Comparison of ENCODE assay signal across 9 cellular contexts in the genomic region with DNA sequence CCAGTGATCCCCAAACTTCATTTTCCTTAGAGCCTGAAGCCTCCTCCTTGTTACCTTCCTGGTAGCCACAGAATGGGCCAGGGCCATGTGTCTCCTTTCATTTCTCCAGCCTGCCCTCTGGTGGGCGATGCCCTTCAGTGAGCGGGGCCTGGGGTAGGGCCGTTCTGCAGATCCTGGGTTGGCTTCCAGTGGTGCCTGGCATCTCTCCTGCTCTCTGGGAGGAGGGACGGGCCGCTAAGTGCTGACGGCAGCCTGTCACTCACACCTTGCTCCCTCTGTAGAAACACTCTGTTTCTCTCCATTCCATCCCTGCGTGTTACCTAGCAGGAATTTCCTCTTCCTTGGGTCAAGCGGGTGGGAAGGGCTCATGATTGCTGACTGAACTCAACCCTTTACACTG.
A peak's percentile ranks its signal among the peaks of the same experiment; 100 is the strongest.
DNase-seq lines count a peak whose midpoint lies in the region; ATAC-seq and TF ChIP-seq lines count a peak whose summit lies in the region.
"Had no signal": no experiment of that assay in that cellular context is flagged by ENCODE, and none has a peak within 500 bp of the region (broad histone marks: within the 10 kb centered on the region; RNA-seq: fewer than 3 reads in every experiment).

No MANE protein-coding gene starts in this region.

- H3K9ac ChIP-seq in GM23248 = peak overlapping the region; percentile 75

- peak; percentile 37 to 68 for ATAC-seq in activated naive CD4-positive, alpha-beta T cell treated with anti-CD3 and anti-CD28 coated beads, Interleukin-2, amount 50 U/mL, for 72 hours
- ATAC-seq in left cardiac atrium (peak; percentile 79 to 89), HG02763 (IDR thresholded peaks at IDR 0.05; ENCODE audit: unreplicated experiment) (no peak), HG03520 (IDR thresholded peaks at IDR 0.05; ENCODE audit: unreplicated experiment) (no peak)

- no peak overlapping the region for H3K27ac Mint-ChIP-seq in activated naive CD4-positive, alpha-beta T cell treated with anti-CD3 and anti-CD28 coated beads, Interleukin-2, amount 50 U/mL, for 72 hours
- H3K27ac Mint-ChIP-seq: T-cell had no signal

- intact Hi-C loops in left cardiac atrium (cut with DNase I) = loop anchor here in 1 of 2 donors (10.0 kb wide), 2 partner anchors 120 to 230 kb away; partner anchors contain the start of gene CACNA1C

- H2AFZ ChIP-seq in GM23248 = peak overlapping the region; percentile 14; the same call in 1 of the 2 replicates

- in situ Hi-C loops in GM23248 (cut with MboI) = loop anchor here (10.0 kb wide), 1 partner anchor 230 kb away; the partner anchor contains the start of gene CACNA1C

- H3K79me2 ChIP-seq in GM23248 (ENCODE audit: insufficient read depth) = peaks cover 44% of the 10 kb centered on the region

- no peaks in the 10 kb centered on the region for H3K9me2 ChIP-seq in GM23248 (ENCODE audit: insufficient read depth)

- TF ChIP-seq CTCF in C4-2B (conservative IDR thresholded peaks at IDR 0.05) = peak; percentile 85

- no peaks in the 10 kb centered on the region for H3K36me3 Mint-ChIP-seq in activated naive CD4-positive, alpha-beta T cell treated with anti-CD3 and anti-CD28 coated beads, Interleukin-2, amount 50 U/mL, for 72 hours
- H3K36me3 Mint-ChIP-seq: T-cell had no signal

- H3K9me3 ChIP-seq in GM23248 (ENCODE audit: low read depth) = no peaks in the 10 kb centered on the region

- peak overlapping the region; percentile 57 for H3K4me3 ChIP-seq in GM23248

- no peaks in the 10 kb centered on the region for H3K36me3 ChIP-seq in GM23248 (ENCODE audit: low read depth)

- peaks cover 68% of the 10 kb centered on the region for H3K4me1 ChIP-seq in GM23248 (ENCODE audit: insufficient read depth)

- WGBS in GM23248 (ENCODE audit: low coverage in 1 of 2, low lambda C conversion rate in 2 of 2, missing lambda C conversion rate in 2 of 2), 2 experiments = 20% methylated on average over 8 of the region's 8 CpGs

- H3K27ac ChIP-seq in C4-2B = no peak overlapping the region
- H3K27ac ChIP-seq in GM23248 = peak overlapping the region; percentile 94

- peak overlapping the region; percentile 85 for H3K4me2 ChIP-seq in GM23248 (ENCODE audit: unreplicated experiment)

- DNase-seq in GM23248 (peak; percentile 89), NCI-H446 (lab: John Stamatoyannopoulos, UW) (peak; percentile 87 to 93), left cardiac atrium (peak; percentile 81), renal cortical epithelial cell (ENCODE audit: low read depth) (peak; percentile 33)
- DNase-seq in activated naive CD4-positive, alpha-beta T cell treated with anti-CD3 and anti-CD28 coated beads, Interleukin-2, amount 50 U/mL, for 72 hours (ENCODE audit: low spot score in 2 of 2) = peak in 1 of 2 donors; percentile 45

- no peaks in the 10 kb centered on the region for H3K27me3 ChIP-seq in GM23248 (replicated peaks; ENCODE audit: insufficient read depth)

- H3F3A ChIP-seq in GM23248 (ENCODE audit: insufficient read depth) = peaks cover 59% of the 10 kb centered on the region

- H3K9me3 Mint-ChIP-seq in activated naive CD4-positive, alpha-beta T cell treated with anti-CD3 and anti-CD28 coated beads, Interleukin-2, amount 50 U/mL, for 72 hours = peaks cover 12 to 14% of the 10 kb centered on the region in 2 donors

- H4K20me1 ChIP-seq in GM23248 (ENCODE audit: insufficient read depth) = no peaks in the 10 kb centered on the region

Comparison
In these comparisons a context has a peak if more than half of its experiments do, and no peak if none do; other contexts are left out.
1. ATAC-seq: peak in activated naive CD4-positive, alpha-beta T cell treated with anti-CD3 and anti-CD28 coated beads, Interleukin-2, amount 50 U/mL, for 72 hours (2 of 2) and left cardiac atrium (2 of 2); none in HG02763 (single experiment) and HG03520 (single experiment).